ENCODE assay signal across 29 cellular contexts in genomic region chr6:33730611-33731010, GRCh38. TPM values are rescaled to one million over a fixed set of nuclear protein-coding genes. Genes with fewer than 3 reads are reported as not detected.
DNase-seq lines count a peak whose midpoint lies in the region; ATAC-seq and TF ChIP-seq lines count a peak whose summit lies in the region.
"Had no signal": no experiment of that assay in that cellular context is flagged by ENCODE, and none has a peak within 500 bp of the region (broad histone marks: within the 10 kb centered on the region; RNA-seq: fewer than 3 reads in every experiment).

No MANE protein-coding gene starts in this region.

- H3K27me3 Mint-ChIP-seq in nephron (ENCODE audit: low read depth): peaks cover 23% of the 10 kb centered on the region
- H3K27me3 Mint-ChIP-seq: activated CD4-positive, alpha-beta T cell treated with anti-CD3 and anti-CD28 coated beads for 36 hours; activated T-cell treated with anti-CD3 and anti-CD28 coated beads, Interleukin-2, amount 50 U/mL, for 24 hours had no signal

- H3K27ac ChIP-seq in esophagus muscularis mucosa (replicated peaks in 1 of 4): no peak overlapping the region
- H3K27ac ChIP-seq in ovary: no peak overlapping the region
- H3K27ac ChIP-seq: colonic mucosa, Peyer's patch, sigmoid colon had no signal

- no peaks in the 10 kb centered on the region for H3K27me3 ChIP-seq in esophagus muscularis mucosa
- no peaks in the 10 kb centered on the region for H3K27me3 ChIP-seq in ovary
- H3K27me3 ChIP-seq: colonic mucosa, gastroesophageal sphincter, Peyer's patch, sigmoid colon had no signal

- peaks cover 2% of the 10 kb centered on the region for H3K4me1 Mint-ChIP-seq in nephron
- H3K4me1 Mint-ChIP-seq in stimulated activated effector memory CD8-positive, alpha-beta T cell treated with anti-CD3 and anti-CD28 coated beads, Interleukin-12 subunit alpha, Interleukin-12 subunit beta, amount 100 ng/mL, for 72 hours: no peaks in the 10 kb centered on the region
- H3K4me1 Mint-ChIP-seq: activated CD4-positive, alpha-beta T cell treated with anti-CD3 and anti-CD28 coated beads for 36 hours had no signal

- no peak overlapping the region for H3K4me3 Mint-ChIP-seq in nephron
- no peak overlapping the region for H3K4me3 Mint-ChIP-seq in stimulated activated effector memory CD8-positive, alpha-beta T cell treated with anti-CD3 and anti-CD28 coated beads, Interleukin-12 subunit alpha, Interleukin-12 subunit beta, amount 100 ng/mL, for 72 hours
- H3K4me3 Mint-ChIP-seq: activated CD4-positive, alpha-beta T cell treated with anti-CD3 and anti-CD28 coated beads for 36 hours; activated T-cell treated with anti-CD3 and anti-CD28 coated beads, Interleukin-2, amount 50 U/mL, for 24 hours; effector memory CD8-positive, alpha-beta T cell had no signal

- TF ChIP-seq CTCF in esophagus muscularis mucosa (IDR thresholded peaks at IDR 0.05): no peak
- TF ChIP-seq CTCF in nephron (IDR thresholded peaks at IDR 0.05; ENCODE audit: unreplicated experiment in 3 of 3): no peak
- no peak for TF ChIP-seq CTCF in ovary (IDR thresholded peaks at IDR 0.05)

- H3K9me3 ChIP-seq in esophagus muscularis mucosa (no peaks in the 10 kb centered on the region), ovary (no peaks in the 10 kb centered on the region)
- H3K9me3 ChIP-seq: colonic mucosa, gastroesophageal sphincter, Peyer's patch, sigmoid colon had no signal

- H3K4me1 ChIP-seq in esophagus muscularis mucosa (peaks cover 0 to 62% (median 0%) of the 10 kb centered on the region in 4 donors), ovary (ENCODE audit: insufficient read depth) (no peaks in the 10 kb centered on the region)
- H3K4me1 ChIP-seq: colonic mucosa, gastroesophageal sphincter, Peyer's patch, sigmoid colon had no signal

- 61% methylated on average over 5 of the region's 10 CpGs for WGBS in esophagus muscularis mucosa
- 60 to 80% (median 70%) methylated on average over 10 of the region's 10 CpGs for WGBS in ovary, 3 donors

- no peak overlapping the region for H3K4me3 ChIP-seq in esophagus muscularis mucosa
- no peak overlapping the region for H3K4me3 ChIP-seq in ovary
- H3K4me3 ChIP-seq: colonic mucosa, gastroesophageal sphincter, Peyer's patch, sigmoid colon had no signal

- H3K36me3 ChIP-seq in esophagus muscularis mucosa (peaks cover 0 to 54% (median 0%) of the 10 kb centered on the region in 4 donors), ovary (no peaks in the 10 kb centered on the region)
- H3K36me3 ChIP-seq: colonic mucosa, gastroesophageal sphincter, Peyer's patch had no signal

- no peaks in the 10 kb centered on the region for H3K36me3 Mint-ChIP-seq in nephron (ENCODE audit: low read depth)
- no peaks in the 10 kb centered on the region for H3K36me3 Mint-ChIP-seq in stimulated activated effector memory CD8-positive, alpha-beta T cell treated with anti-CD3 and anti-CD28 coated beads, Interleukin-12 subunit alpha, Interleukin-12 subunit beta, amount 100 ng/mL, for 72 hours

- H3K27ac Mint-ChIP-seq in nephron: peak overlapping the region in 2 of 3 experiments; percentile 77 to 87
- peak overlapping the region; percentile 52 for H3K27ac Mint-ChIP-seq in stimulated activated effector memory CD8-positive, alpha-beta T cell treated with anti-CD3 and anti-CD28 coated beads, Interleukin-12 subunit alpha, Interleukin-12 subunit beta, amount 100 ng/mL, for 72 hours
- H3K27ac Mint-ChIP-seq: activated CD4-positive, alpha-beta T cell treated with anti-CD3 and anti-CD28 coated beads for 36 hours; activated T-cell treated with anti-CD3 and anti-CD28 coated beads, Interleukin-2, amount 50 U/mL, for 24 hours; effector memory CD8-positive, alpha-beta T cell had no signal

- TF ChIP-seq EP300 in esophagus muscularis mucosa (IDR thresholded peaks at IDR 0.05): peak; percentile 13
- TF ChIP-seq EP300 in ovary (IDR thresholded peaks at IDR 0.05): no peak

- intact Hi-C loops in esophagus muscularis mucosa (cut with DNase I): no loop called here
- intact Hi-C loops in ovary (cut with DNase I): no loop called here

- DNase-seq in NCI-H82 (lab: John Stamatoyannopoulos, UW) (peak; percentile 33), NCI-H82 treated with DMSO at 0.1 percent for 48 hours (lab: John Stamatoyannopoulos, UW; ENCODE audit: unreplicated experiment) (no peak), esophagus muscularis mucosa (ENCODE audit: extremely low spot score) (no peak), NCI-H226 (no peak), ovary (no peak)
- DNase-seq in stimulated activated effector memory CD8-positive, alpha-beta T cell treated with anti-CD3 and anti-CD28 coated beads, Interleukin-12 subunit alpha, Interleukin-12 subunit beta, amount 100 ng/mL, for 72 hours (ENCODE audit: low spot score in 2 of 2): no peak
- no peak for DNase-seq in stimulated activated CD4-positive, alpha-beta T cell treated with anti-CD3 and anti-CD28 coated beads, Interleukin-4, amount 100 ng/mL, for 4 hours
- DNase-seq: activated CD4-positive, alpha-beta T cell treated with anti-CD3 and anti-CD28 coated beads for 36 hours; activated naive CD4-positive, alpha-beta T cell treated with Interleukin-2 at 50 U/mL for 16 hours; activated T-cell treated with anti-CD3 and anti-CD28 coated beads, Interleukin-2, amount 50 U/mL, for 24 hours; colonic mucosa; effector memory CD8-positive, alpha-beta T cell; GOT3; KBM-7; kidney; mammary epithelial cell; MM.1S; NCI-H1436; NCI-H2107; NCI-H510A treated with DMSO at 0.1 percent for 48 hours; occipital lobe; Peyer's patch; sigmoid colon had no signal

- no peak for TF ChIP-seq POLR2A in esophagus muscularis mucosa (IDR thresholded peaks at IDR 0.05; ENCODE audit: low read depth)
- TF ChIP-seq POLR2A in ovary (IDR thresholded peaks at IDR 0.05): no peak

- ATAC-seq in stimulated activated effector memory CD8-positive, alpha-beta T cell treated with anti-CD3 and anti-CD28 coated beads, Interleukin-12 subunit alpha, Interleukin-12 subunit beta, amount 100 ng/mL, for 72 hours: no peak
- ATAC-seq: activated CD4-positive, alpha-beta T cell treated with anti-CD3 and anti-CD28 coated beads for 36 hours; effector memory CD8-positive, alpha-beta T cell; esophagus mucosa; gastroesophageal sphincter had no signal

- no peaks in the 10 kb centered on the region for H3K9me3 Mint-ChIP-seq in nephron
- H3K9me3 Mint-ChIP-seq in stimulated activated effector memory CD8-positive, alpha-beta T cell treated with anti-CD3 and anti-CD28 coated beads, Interleukin-12 subunit alpha, Interleukin-12 subunit beta, amount 100 ng/mL, for 72 hours: no peaks in the 10 kb centered on the region
- H3K9me3 Mint-ChIP-seq: activated T-cell treated with anti-CD3 and anti-CD28 coated beads, Interleukin-2, amount 50 U/mL, for 24 hours; effector memory CD8-positive, alpha-beta T cell had no signal

RNA-seq across cellular contexts. Expression of gene IP6K3, which starts 16.1 kb away (rescaled TPM):
- 1 to 10 TPM; 1.2 to 2.8 (median 1.7) TPM for total RNA-seq in esophagus muscularis mucosa
- 1 to 10 TPM in 1 of 7 donors, under 1 TPM in 4, not detected in 2; 0.24 to 1.1 (median 0.43) TPM for total RNA-seq in ovary
- under 1 TPM; 0.11 to 0.22 TPM for polyA plus RNA-seq in ovary
- total RNA-seq: activated CD4-positive, alpha-beta T cell treated with anti-CD3 and anti-CD28 coated beads for 36 hours; activated CD8-positive, alpha-beta memory T cell treated with anti-CD3 and anti-CD28 coated beads for 36 hours; HT-29; occipital lobe; T-helper 1 cell treated with Interleukin-12 subunit alpha and Interleukin-12 subunit beta and Interleukin-4 antibody, amounts not matched to agents 30 ng/mL and 1 ng/mL, for 36 hours had no signal
- polyA plus RNA-seq: mammary epithelial cell had no signal

RNA-seq across cellular contexts. Expression of gene UQCC2, which starts 19.1 kb away (rescaled TPM):
- total RNA-seq in esophagus muscularis mucosa (10 to 100 TPM in 3 of 4 donors, 1 to 10 TPM in 1; 9.4 to 22.2 (median 14.7) TPM), ovary (10 to 100 TPM in 6 of 7 donors, 1 to 10 TPM in 1; 9.1 to 65.2 (median 38.0) TPM)
- 10 to 100 TPM; 28.7 to 52.4 TPM for polyA plus RNA-seq in ovary

RNA-seq across cellular contexts. Expression of gene LEMD2, which starts 58.3 kb away (rescaled TPM):
- total RNA-seq in esophagus muscularis mucosa (10 to 100 TPM; 36.4 to 65.3 (median 55.4) TPM), ovary (10 to 100 TPM; 43.6 to 66.8 (median 56.7) TPM)
- polyA plus RNA-seq in ovary: 10 to 100 TPM; 41.7 to 59.2 TPM
